ENCODE assay signal across 7 cellular contexts in the genomic region with DNA sequence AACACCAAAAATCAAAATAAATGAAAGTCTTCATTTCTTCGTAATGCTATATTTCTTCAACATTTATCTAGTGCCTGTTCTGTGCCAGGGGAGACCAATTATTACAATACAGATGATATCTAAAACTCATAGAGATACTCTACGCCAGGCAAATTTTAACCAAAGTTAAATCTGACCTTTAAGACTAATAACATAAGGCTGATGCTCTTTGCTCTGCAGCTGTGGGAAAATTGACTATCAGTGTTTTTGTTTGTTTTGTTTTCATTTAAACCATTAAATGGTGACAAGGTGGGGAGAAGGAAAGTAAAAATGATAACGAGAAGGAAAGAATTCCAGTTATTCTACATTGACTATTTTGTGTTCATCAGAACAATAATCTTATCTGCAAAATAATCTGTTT.
"Had no signal": no experiment of that assay in that cellular context is flagged by ENCODE, and none has a peak within 500 bp of the region (broad histone marks: within the 10 kb centered on the region; RNA-seq: fewer than 3 reads in every experiment).

No MANE protein-coding gene starts in this region.

- H3K4me3 ChIP-seq: GM12878 had no signal

- FAIRE-seq: G401.6, GM12878, GM12891, GM12892, GM19239 had no signal

- DNase-seq: GDM1, GF-D8 had no signal

- ATAC-seq: GM12878 had no signal
